In the genomic region with DNA sequence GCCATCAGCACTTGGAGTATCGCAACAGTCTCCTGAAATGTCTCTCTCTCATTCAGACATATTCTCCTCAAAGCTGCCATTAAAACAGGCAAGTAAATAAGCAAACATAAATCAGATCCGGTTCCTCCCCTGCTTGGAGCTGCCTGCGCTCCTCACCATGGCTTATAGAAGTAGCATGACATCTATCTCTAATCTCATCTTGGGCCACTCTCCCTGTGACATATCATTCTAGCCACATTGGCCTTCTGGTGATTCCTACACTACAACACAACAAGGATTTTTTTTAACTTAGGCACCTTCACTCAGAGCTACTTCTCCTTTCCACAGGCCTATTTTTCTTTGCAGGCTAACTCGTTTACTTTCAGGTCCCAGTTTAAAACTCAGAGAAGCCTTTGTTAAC, we compare ENCODE assay signal across 1 cellular context.
TF ChIP-seq lines count a peak whose summit lies in the region.

No MANE protein-coding gene starts in this region.

TF ChIP-seq in HepG2, 621 proteins besides CTCF, POLR2A, EP300 and RAD21:
- TF ChIP-seq NFE2 (CRISPR knock-in tag; IDR thresholded peaks at IDR 0.05), result no peak
- TF ChIP-seq ZNF773 (CRISPR knock-in tag; IDR thresholded peaks at IDR 0.05; ENCODE audit: borderline replicate concordance), result no peak
- no peak for TF ChIP-seq PAF1 (CRISPR knock-in tag; IDR thresholded peaks at IDR 0.05)
- no peak for TF ChIP-seq GFI1 (CRISPR knock-in tag; IDR thresholded peaks at IDR 0.05; ENCODE audit: borderline replicate concordance)
- no peak for TF ChIP-seq ZNF20 (CRISPR knock-in tag; IDR thresholded peaks at IDR 0.05)
- TF ChIP-seq, protein P1, sequence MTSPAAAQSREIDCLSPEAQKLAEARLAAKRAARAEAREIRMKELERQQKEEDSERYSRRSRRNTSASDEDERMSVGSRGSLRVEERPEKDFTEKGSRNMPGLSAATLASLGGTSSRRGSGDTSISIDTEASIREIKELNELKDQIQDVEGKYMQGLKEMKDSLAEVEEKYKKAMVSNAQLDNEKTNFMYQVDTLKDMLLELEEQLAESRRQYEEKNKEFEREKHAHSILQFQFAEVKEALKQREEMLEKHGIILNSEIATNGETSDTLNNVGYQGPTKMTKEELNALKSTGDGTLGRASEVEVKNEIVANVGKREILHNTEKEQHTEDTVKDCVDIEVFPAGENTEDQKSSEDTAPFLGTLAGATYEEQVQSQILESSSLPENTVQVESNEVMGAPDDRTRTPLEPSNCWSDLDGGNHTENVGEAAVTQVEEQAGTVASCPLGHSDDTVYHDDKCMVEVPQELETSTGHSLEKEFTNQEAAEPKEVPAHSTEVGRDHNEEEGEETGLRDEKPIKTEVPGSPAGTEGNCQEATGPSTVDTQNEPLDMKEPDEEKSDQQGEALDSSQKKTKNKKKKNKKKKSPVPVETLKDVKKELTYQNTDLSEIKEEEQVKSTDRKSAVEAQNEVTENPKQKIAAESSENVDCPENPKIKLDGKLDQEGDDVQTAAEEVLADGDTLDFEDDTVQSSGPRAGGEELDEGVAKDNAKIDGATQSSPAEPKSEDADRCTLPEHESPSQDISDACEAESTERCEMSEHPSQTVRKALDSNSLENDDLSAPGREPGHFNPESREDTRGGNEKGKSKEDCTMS (CRISPR knock-in tag; conservative IDR thresholded peaks at IDR 0.05), result no peak
- no peak for TF ChIP-seq GATA4 (IDR thresholded peaks at IDR 0.05; ENCODE audit: borderline replicate concordance, low read depth)
